In genomic region chr17:3723556-3724372, GRCh38 we compare ENCODE assay signal across 1 cellular context.
TF ChIP-seq lines count a peak whose summit lies in the region.

HASPIN (plus strand) TSS chr17:3723903; CDS start chr17:3723936, 33 bp downstream.

TF ChIP-seq in HEK293, 187 proteins besides CTCF, POLR2A, EP300 and RAD21 (continued from another document):
- TF ChIP-seq ZNF155 (tag by site-specific recombination; IDR thresholded peaks at IDR 0.05) (no peak), SCRT1 (tag by site-specific recombination; IDR thresholded peaks at IDR 0.05; ENCODE audit: borderline replicate concordance) (no peak), ZNF184 (tag by site-specific recombination; IDR thresholded peaks at IDR 0.05) (no peak), ZNF146 (tag by site-specific recombination; IDR thresholded peaks at IDR 0.05) (0 out of 2 replicates have a peak, but pooled peaks have one; percentile 6), PRDM10 (tag by site-specific recombination; IDR thresholded peaks at IDR 0.05) (peak; percentile 66), ZNF747 (tag by site-specific recombination; IDR thresholded peaks at IDR 0.05) (no peak), ZFP69B (tag by site-specific recombination; IDR thresholded peaks at IDR 0.05) (peak; percentile 17), ZNF335 (tag by site-specific recombination; conservative IDR thresholded peaks at IDR 0.05) (peak; percentile 92), ZNF48 (tag by site-specific recombination; IDR thresholded peaks at IDR 0.05) (no peak), ZSCAN30 (tag by site-specific recombination; IDR thresholded peaks at IDR 0.05) (peak; percentile 61; the same call in 1 of the 2 replicates), ZBTB17 (tag by site-specific recombination; IDR thresholded peaks at IDR 0.05) (peak; percentile 56), ZNF2 (tag by site-specific recombination; IDR thresholded peaks at IDR 0.05) (peak; percentile 73; the same call in 1 of the 2 replicates), MYNN (tag by site-specific recombination; IDR thresholded peaks at IDR 0.05; ENCODE audit: borderline replicate concordance) (no peak), ZNF449 (tag by site-specific recombination; IDR thresholded peaks at IDR 0.05) (no peak), ZNF837 (tag by site-specific recombination; IDR thresholded peaks at IDR 0.05) (no peak), TSHZ1 (tag by site-specific recombination; IDR thresholded peaks at IDR 0.05; ENCODE audit: borderline replicate concordance) (0 out of 2 replicates have a peak, but pooled peaks have one; percentile 25), ZNF585B (tag by site-specific recombination; IDR thresholded peaks at IDR 0.05) (0 out of 2 replicates have a peak, but pooled peaks have one; percentile 9), ZNF398 (tag by site-specific recombination; IDR thresholded peaks at IDR 0.05) (0 out of 2 replicates have a peak, but pooled peaks have one; percentile 10), YY2 (tag by site-specific recombination; IDR thresholded peaks at IDR 0.05) (peak; percentile 94), ZBTB21 (tag by site-specific recombination; IDR thresholded peaks at IDR 0.05) (no peak), ZFP41 (tag by site-specific recombination; IDR thresholded peaks at IDR 0.05; ENCODE audit: borderline replicate concordance) (no peak), ZNF24 (tag by site-specific recombination; IDR thresholded peaks at IDR 0.05) (0 out of 2 replicates have a peak, but pooled peaks have one; percentile 44), KLF7 (tag by site-specific recombination; IDR thresholded peaks at IDR 0.05; ENCODE audit: borderline replicate concordance) (0 out of 2 replicates have a peak, but pooled peaks have one; percentile 62), ZBTB11 (tag by site-specific recombination; conservative IDR thresholded peaks at IDR 0.05; ENCODE audit: low read depth) (peak; percentile 74), ZSCAN5A (tag by site-specific recombination; IDR thresholded peaks at IDR 0.05) (0 out of 2 replicates have a peak, but pooled peaks have one; percentile 17), ZFHX2 (tag by site-specific recombination; conservative IDR thresholded peaks at IDR 0.05) (0 out of 2 replicates have a peak, but pooled peaks have one; percentile 18), ZNF660 (tag by site-specific recombination; IDR thresholded peaks at IDR 0.05) (peak; percentile 28; the same call in 1 of the 2 replicates), GLI4 (tag by site-specific recombination; IDR thresholded peaks at IDR 0.05) (no peak), PATZ1 (tag by site-specific recombination; IDR thresholded peaks at IDR 0.05) (peak; percentile 72), ZNF677 (tag by site-specific recombination; IDR thresholded peaks at IDR 0.05) (no peak; the same call in 1 of the 2 replicates), ZFP37 (tag by site-specific recombination; IDR thresholded peaks at IDR 0.05) (0 out of 2 replicates have a peak, but pooled peaks have one; percentile 19), HOXD13 (CRISPR knock-in tag; IDR thresholded peaks at IDR 0.05; ENCODE audit: borderline replicate concordance) (no peak; the same call in 1 of the 2 replicates), ZNF112 (tag by site-specific recombination; IDR thresholded peaks at IDR 0.05) (no peak), SP3 (tag by site-specific recombination; IDR thresholded peaks at IDR 0.05) (peak; percentile 56; the same call in 1 of the 2 replicates), ZNF629 (tag by site-specific recombination; IDR thresholded peaks at IDR 0.05) (peak; percentile 48), ZNF362 (tag by site-specific recombination; IDR thresholded peaks at IDR 0.05) (no peak)
